In genomic region chr10:4998671-4999070, GRCh38 we compare ENCODE assay signal across 37 cellular contexts. TPM values are rescaled to one million over a fixed set of nuclear protein-coding genes. Genes with fewer than 3 reads are reported as not detected.
"Had no signal": no experiment of that assay in that cellular context is flagged by ENCODE, and none has a peak within 500 bp of the region (broad histone marks: within the 10 kb centered on the region; RNA-seq: fewer than 3 reads in every experiment).

No MANE protein-coding gene starts in this region.

- H3K27me3 ChIP-seq: ascending aorta, cardiac muscle cell had no signal

- H3K9me3 Mint-ChIP-seq: activated B cell treated with CpG ODN at 0.5 μM for 24 hours; activated CD4-positive, alpha-beta memory T cell treated with anti-CD3 and anti-CD28 coated beads for 36 hours; activated CD4-positive, alpha-beta T cell treated with anti-CD3 and anti-CD28 coated beads, Interleukin-2, amount 10 ng/mL, durations not matched to agents 7 days and 5 days; activated CD8-positive, alpha-beta T cell treated with anti-CD3 and anti-CD28 coated beads for 36 hours; activated naive CD4-positive, alpha-beta T cell treated with anti-CD3 and anti-CD28 coated beads for 36 hours; activated naive CD4-positive, alpha-beta T cell treated with anti-CD3 and anti-CD28 coated beads, Interleukin-2, amount 50 U/mL, for 72 hours; activated naive CD8-positive, alpha-beta T cell treated with anti-CD3 and anti-CD28 coated beads for 36 hours; activated T-cell treated with anti-CD3 and anti-CD28 coated beads, Interleukin-2, amount 50 U/mL, for 4 hours; activated T-cell treated with anti-CD3 and anti-CD28 coated beads, Interleukin-2, amount 50 U/mL, for 72 hours; activated T-helper 1 cell treated with anti-CD3 and anti-CD28 coated beads, Interleukin-12 subunit alpha, Interleukin-12 subunit beta, Interleukin-2, Interleukin-4 antibody, amounts not matched to agents 30 ng/mL and 10 ng/mL and 1 ng/mL, durations not matched to agents 14 hours and 24 hours and 36 hours; activated T-helper 17 cell treated with anti-CD3 and anti-CD28 coated beads, Interleukin-2, amount 50 U/mL, for 72 hours; brain; central memory CD8-positive, alpha-beta T cell; T-cell; T-helper 2 cell treated with Interferon-gamma antibody and Interleukin-4, amounts not matched to agents 5 μg/mL and 100 μg/mL, for 36 hours had no signal

- H3K36me3 ChIP-seq: ascending aorta, cardiac muscle cell had no signal

- H3K27ac ChIP-seq: ascending aorta, cardiac muscle cell, VCaP had no signal

- H3K4me3 ChIP-seq: ascending aorta, cardiac muscle cell had no signal

- H3K27me3 Mint-ChIP-seq: activated CD4-positive, alpha-beta T cell treated with anti-CD3 and anti-CD28 coated beads, Interleukin-2, amount 10 ng/mL, durations not matched to agents 7 days and 5 days; activated CD8-positive, alpha-beta T cell treated with anti-CD3 and anti-CD28 coated beads for 36 hours; activated naive CD8-positive, alpha-beta T cell treated with anti-CD3 and anti-CD28 coated beads for 36 hours; brain had no signal

- DNase-seq: activated B cell treated with CpG ODN at 0.5 μM for 24 hours; activated CD4-positive, alpha-beta memory T cell treated with anti-CD3 and anti-CD28 coated beads for 36 hours; activated CD4-positive, alpha-beta T cell treated with anti-CD3 and anti-CD28 coated beads for 4 hours; activated CD4-positive, alpha-beta T cell treated with anti-CD3 and anti-CD28 coated beads, Interleukin-2, amount 10 ng/mL, durations not matched to agents 7 days and 5 days; activated CD4-positive, CD25-positive, alpha-beta regulatory T cell treated with anti-CD3 and anti-CD28 coated beads, Interleukin-2, amount 50 U/mL, for 72 hours; activated CD8-positive, alpha-beta memory T cell treated with anti-CD3 and anti-CD28 coated beads, Interleukin-2, amount 50 U/mL, for 4 hours; activated CD8-positive, alpha-beta T cell treated with anti-CD3 and anti-CD28 coated beads for 36 hours; activated effector memory CD4-positive, alpha-beta T cell treated with anti-CD3 and anti-CD28 coated beads, Interleukin-2, amount 50 U/mL, for 16 hours; activated gamma-delta T cell treated with Interleukin-2 at 50 U/mL for 16 hours; activated naive CD4-positive, alpha-beta T cell; activated naive CD4-positive, alpha-beta T cell treated with anti-CD3 and anti-CD28 coated beads for 36 hours; activated naive CD4-positive, alpha-beta T cell treated with anti-CD3 and anti-CD28 coated beads, Interleukin-2, amount 50 U/mL, for 16 hours; activated naive CD8-positive, alpha-beta T cell treated with anti-CD3 and anti-CD28 coated beads for 36 hours; activated T-cell treated with anti-CD3 and anti-CD28 coated beads for 4 hours; activated T-cell treated with anti-CD3 and anti-CD28 coated beads, Interleukin-2, amount 50 U/mL, for 1 hour; activated T-cell treated with anti-CD3 and anti-CD28 coated beads, Interleukin-2, amount 50 U/mL, for 4 hours; activated T-cell treated with anti-CD3 and anti-CD28 coated beads, Interleukin-2, amount 50 U/mL, for 72 hours; amygdala; anterior cingulate cortex; caudate nucleus; cerebellar nuclear complex; T-cell; T-helper 2 cell; T-helper 9 cell had no signal

- H3K4me3 Mint-ChIP-seq: activated B cell treated with CpG ODN at 0.5 μM for 24 hours; activated CD4-positive, alpha-beta memory T cell treated with anti-CD3 and anti-CD28 coated beads for 36 hours; activated CD4-positive, alpha-beta T cell treated with anti-CD3 and anti-CD28 coated beads, Interleukin-2, amount 10 ng/mL, durations not matched to agents 7 days and 5 days; activated CD8-positive, alpha-beta T cell treated with anti-CD3 and anti-CD28 coated beads for 36 hours; activated naive CD4-positive, alpha-beta T cell treated with anti-CD3 and anti-CD28 coated beads for 36 hours; activated naive CD8-positive, alpha-beta T cell treated with anti-CD3 and anti-CD28 coated beads for 36 hours; activated T-cell treated with anti-CD3 and anti-CD28 coated beads, Interleukin-2, amount 50 U/mL, for 4 hours; activated T-cell treated with anti-CD3 and anti-CD28 coated beads, Interleukin-2, amount 50 U/mL, for 72 hours; activated T-helper 1 cell treated with anti-CD3 and anti-CD28 coated beads, Interleukin-12 subunit alpha, Interleukin-12 subunit beta, Interleukin-2, Interleukin-4 antibody, amounts not matched to agents 30 ng/mL and 10 ng/mL and 1 ng/mL, durations not matched to agents 14 hours and 24 hours and 36 hours; activated T-helper 17 cell treated with anti-CD3 and anti-CD28 coated beads, Interleukin-2, amount 50 U/mL, for 72 hours; brain; central memory CD8-positive, alpha-beta T cell; T-cell; T-helper 2 cell treated with Interferon-gamma antibody and Interleukin-4, amounts not matched to agents 5 μg/mL and 100 μg/mL, for 36 hours had no signal

- H3K27ac Mint-ChIP-seq: activated B cell treated with CpG ODN at 0.5 μM for 24 hours; activated CD4-positive, alpha-beta memory T cell treated with anti-CD3 and anti-CD28 coated beads for 36 hours; activated CD4-positive, alpha-beta T cell treated with anti-CD3 and anti-CD28 coated beads, Interleukin-2, amount 10 ng/mL, durations not matched to agents 7 days and 5 days; activated CD8-positive, alpha-beta T cell treated with anti-CD3 and anti-CD28 coated beads for 36 hours; activated naive CD4-positive, alpha-beta T cell treated with anti-CD3 and anti-CD28 coated beads for 36 hours; activated naive CD4-positive, alpha-beta T cell treated with anti-CD3 and anti-CD28 coated beads, Interleukin-2, amount 50 U/mL, for 72 hours; activated naive CD8-positive, alpha-beta T cell treated with anti-CD3 and anti-CD28 coated beads for 36 hours; activated T-cell treated with anti-CD3 and anti-CD28 coated beads, Interleukin-2, amount 50 U/mL, for 72 hours; activated T-helper 1 cell treated with anti-CD3 and anti-CD28 coated beads, Interleukin-12 subunit alpha, Interleukin-12 subunit beta, Interleukin-2, Interleukin-4 antibody, amounts not matched to agents 30 ng/mL and 10 ng/mL and 1 ng/mL, durations not matched to agents 14 hours and 24 hours and 36 hours; activated T-helper 17 cell treated with anti-CD3 and anti-CD28 coated beads, Interleukin-2, amount 50 U/mL, for 72 hours; brain; T-cell; T-helper 2 cell treated with Interferon-gamma antibody and Interleukin-4, amounts not matched to agents 5 μg/mL and 100 μg/mL, for 36 hours had no signal

- H3K4me1 Mint-ChIP-seq: activated B cell treated with CpG ODN at 0.5 μM for 24 hours; activated CD4-positive, alpha-beta T cell treated with anti-CD3 and anti-CD28 coated beads, Interleukin-2, amount 10 ng/mL, durations not matched to agents 7 days and 5 days; activated naive CD8-positive, alpha-beta T cell treated with anti-CD3 and anti-CD28 coated beads for 36 hours; activated T-helper 17 cell treated with anti-CD3 and anti-CD28 coated beads, Interleukin-2, amount 50 U/mL, for 72 hours; central memory CD8-positive, alpha-beta T cell; T-cell had no signal

- H3K9me3 ChIP-seq: ascending aorta had no signal

- H3K4me1 ChIP-seq: ascending aorta had no signal

- ATAC-seq: activated CD8-positive, alpha-beta T cell treated with anti-CD3 and anti-CD28 coated beads for 36 hours; activated naive CD4-positive, alpha-beta T cell treated with anti-CD3 and anti-CD28 coated beads, Interleukin-2, amount 50 U/mL, for 72 hours; activated T-cell treated with anti-CD3 and anti-CD28 coated beads, Interleukin-2, amount 50 U/mL, for 4 hours; activated T-cell treated with anti-CD3 and anti-CD28 coated beads, Interleukin-2, amount 50 U/mL, for 72 hours; activated T-helper 17 cell treated with anti-CD3 and anti-CD28 coated beads, Interleukin-2, amount 50 U/mL, for 72 hours; T-cell had no signal

- FAIRE-seq: bronchial epithelial cell, TTC549 had no signal

- H3K36me3 Mint-ChIP-seq: activated CD4-positive, alpha-beta memory T cell treated with anti-CD3 and anti-CD28 coated beads for 36 hours; activated naive CD4-positive, alpha-beta T cell treated with anti-CD3 and anti-CD28 coated beads, Interleukin-2, amount 50 U/mL, for 72 hours; activated naive CD8-positive, alpha-beta T cell treated with anti-CD3 and anti-CD28 coated beads for 36 hours; T-cell had no signal

RNA-seq across cellular contexts. Expression of gene AKR1C2, which starts 5.0 kb away (rescaled TPM):
- total RNA-seq: activated B cell treated with CpG ODN at 0.5 μM for 24 hours; activated CD8-positive, alpha-beta memory T cell treated with anti-CD3 and anti-CD28 coated beads for 36 hours; activated CD8-positive, alpha-beta T cell treated with anti-CD3 and anti-CD28 coated beads for 36 hours; activated naive CD4-positive, alpha-beta T cell treated with anti-CD3 and anti-CD28 coated beads, Interleukin-2, amount 50 U/mL, for 72 hours; activated naive CD8-positive, alpha-beta T cell treated with anti-CD3 and anti-CD28 coated beads for 36 hours; activated T-helper 1 cell treated with anti-CD3 and anti-CD28 coated beads, Interleukin-12 subunit alpha, Interleukin-12 subunit beta, Interleukin-2, Interleukin-4 antibody, amounts not matched to agents 30 ng/mL and 10 ng/mL and 1 ng/mL, durations not matched to agents 14 hours and 24 hours and 36 hours; activated T-helper 17 cell treated with anti-CD3 and anti-CD28 coated beads, Interleukin-2, amount 50 U/mL, for 72 hours; T-helper 1 cell treated with Interleukin-12 subunit alpha and Interleukin-12 subunit beta and Interleukin-4 antibody, amounts not matched to agents 30 ng/mL and 1 ng/mL, for 36 hours had no signal

RNA-seq across cellular contexts. Expression of gene AKR1C1, which starts 35.5 kb away (rescaled TPM):
- total RNA-seq: activated B cell treated with CpG ODN at 0.5 μM for 24 hours had no signal
